In the genomic region with DNA sequence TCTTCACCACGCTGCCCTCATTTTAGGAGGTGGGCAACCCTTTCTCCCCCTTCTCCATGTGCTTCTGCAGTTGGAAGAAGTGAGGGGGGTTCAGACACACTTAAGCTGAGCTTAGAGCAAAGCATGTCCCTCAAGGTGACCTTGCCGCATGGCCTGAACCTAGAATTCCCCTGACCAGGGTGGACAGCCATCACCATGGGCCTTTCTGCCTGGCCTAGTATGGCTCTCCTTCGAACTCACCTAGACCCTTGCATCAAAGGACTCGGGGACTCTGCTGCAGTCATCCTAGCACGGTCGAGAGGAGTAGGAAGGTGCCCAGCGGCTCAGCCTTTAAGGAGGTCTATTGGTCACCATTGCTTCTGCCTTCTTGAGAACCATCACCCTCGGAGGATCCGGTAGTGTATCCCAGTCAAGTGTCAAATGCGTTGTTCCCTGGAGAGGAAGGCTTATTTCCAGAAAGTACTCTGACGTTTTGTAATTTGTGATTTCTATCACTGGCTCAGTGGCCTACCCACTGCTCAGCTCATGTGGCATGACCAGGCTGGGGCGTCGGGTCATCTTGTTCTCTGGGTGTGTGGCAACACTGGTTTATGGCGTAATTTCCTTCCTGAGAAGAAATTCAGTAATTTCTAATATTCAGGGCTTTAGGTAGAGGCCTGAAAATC, we compare ENCODE assay signal across 16 cellular contexts. TPM values are rescaled to one million over a fixed set of nuclear protein-coding genes. Genes with fewer than 3 reads are reported as not detected.
A peak's percentile ranks its signal among the peaks of the same experiment; 100 is the strongest.
DNase-seq lines count a peak whose midpoint lies in the region; ATAC-seq and TF ChIP-seq lines count a peak whose summit lies in the region.
"Had no signal": no experiment of that assay in that cellular context is flagged by ENCODE, and none has a peak within 500 bp of the region (broad histone marks: within the 10 kb centered on the region; RNA-seq: fewer than 3 reads in every experiment).

KCNE1 (minus strand) TSS at position 424 of the 665 bp plus-strand sequence. CDS start 62,576 bp downstream, outside the sequence.

- H3K4me3 ChIP-seq in RWPE2 (ENCODE audit: severe bottlenecking): no peak within 1 kb of the TSS
- no peak within 1 kb of the TSS for H3K4me3 ChIP-seq in foreskin fibroblast (ENCODE audit: low read depth in 1 of 2, low read length in 2 of 2)
- peak within 1 kb of the TSS; percentile 71 to 75 for H3K4me3 ChIP-seq in neutrophil (ENCODE audit: low read depth in 1 of 2, low read length in 1 of 2)
- H3K4me3 ChIP-seq in endodermal cell (ENCODE audit: low read length): no peak within 1 kb of the TSS
- H3K4me3 ChIP-seq: cardiac muscle cell had no signal

- H3K36me3 Mint-ChIP-seq in endodermal cell (ENCODE audit: low read depth): no peaks in the 10 kb centered on the region
- no peaks in the 10 kb centered on the region for H3K36me3 Mint-ChIP-seq in activated CD4-positive, alpha-beta T cell treated with anti-CD3 and anti-CD28 coated beads, Interleukin-2, amount 10 ng/mL, durations not matched to agents 24 days and 14 days (ENCODE audit: low read depth)

- whole genome bisulfite sequencing in endodermal cell (ENCODE audit: insufficient coverage in 1 of 2, insufficient read length in 1 of 2), 2 experiments: 91 to 92% methylated on average over 13 to 14 of the region's 14 CpGs

- no peak within 1 kb of the TSS for H3K4me3 Mint-ChIP-seq in endodermal cell
- H3K4me3 Mint-ChIP-seq in activated CD4-positive, alpha-beta T cell treated with anti-CD3 and anti-CD28 coated beads, Interleukin-2, amount 10 ng/mL, durations not matched to agents 24 days and 14 days: no peak within 1 kb of the TSS
- H3K4me3 Mint-ChIP-seq: activated T-helper 1 cell treated with anti-CD3 and anti-CD28 coated beads, Interleukin-12 subunit alpha, Interleukin-12 subunit beta, Interleukin-2, Interleukin-4 antibody, amounts not matched to agents 30 ng/mL and 10 ng/mL and 1 ng/mL, durations not matched to agents 14 hours and 24 hours and 36 hours; nephron had no signal

- no peaks in the 10 kb centered on the region for H3K27me3 ChIP-seq in RWPE2 (ENCODE audit: insufficient read depth, poor library complexity, severe bottlenecking)
- no peaks in the 10 kb centered on the region for H3K27me3 ChIP-seq in neutrophil
- peaks cover 9% of the 10 kb centered on the region for H3K27me3 ChIP-seq in endodermal cell (ENCODE audit: control insufficient read depth, insufficient read depth, low read length, poor library complexity, severe bottlenecking)
- H3K27me3 ChIP-seq: cardiac muscle cell had no signal

- no peak within 1 kb of the TSS for H3K27ac Mint-ChIP-seq in endodermal cell
- no peak within 1 kb of the TSS for H3K27ac Mint-ChIP-seq in activated CD4-positive, alpha-beta T cell treated with anti-CD3 and anti-CD28 coated beads, Interleukin-2, amount 10 ng/mL, durations not matched to agents 24 days and 14 days
- H3K27ac Mint-ChIP-seq: activated T-helper 1 cell treated with anti-CD3 and anti-CD28 coated beads, Interleukin-12 subunit alpha, Interleukin-12 subunit beta, Interleukin-2, Interleukin-4 antibody, amounts not matched to agents 30 ng/mL and 10 ng/mL and 1 ng/mL, durations not matched to agents 14 hours and 24 hours and 36 hours; nephron had no signal

- H3K4me1 Mint-ChIP-seq in endodermal cell: no peaks in the 10 kb centered on the region
- H3K4me1 Mint-ChIP-seq in activated CD4-positive, alpha-beta T cell treated with anti-CD3 and anti-CD28 coated beads, Interleukin-2, amount 10 ng/mL, durations not matched to agents 24 days and 14 days: peaks cover 4% of the 10 kb centered on the region
- H3K4me1 Mint-ChIP-seq: nephron had no signal

- no peak within 1 kb of the TSS for H3K9ac ChIP-seq in endodermal cell (ENCODE audit: extremely low read depth, low read length, poor library complexity, severe bottlenecking)

- no peak within 1 kb of the TSS for H3K27ac ChIP-seq in RWPE2 (ENCODE audit: poor library complexity, severe bottlenecking)
- peak within 1 kb of the TSS; percentile 92 for H3K27ac ChIP-seq in neutrophil
- no peak within 1 kb of the TSS for H3K27ac ChIP-seq in endodermal cell (ENCODE audit: low read depth, low read length)
- H3K27ac ChIP-seq: cardiac muscle cell had no signal

- H3K27me3 Mint-ChIP-seq in endodermal cell (ENCODE audit: insufficient read depth): peaks cover 8% of the 10 kb centered on the region
- H3K27me3 Mint-ChIP-seq in activated CD4-positive, alpha-beta T cell treated with anti-CD3 and anti-CD28 coated beads, Interleukin-2, amount 10 ng/mL, durations not matched to agents 24 days and 14 days: no peaks in the 10 kb centered on the region

- intact Hi-C loops in activated CD4-positive, alpha-beta T cell treated with anti-CD3 and anti-CD28 coated beads, Interleukin-2, amount 10 ng/mL, durations not matched to agents 24 days and 14 days (cut with micrococcal nuclease): no loop called here

- ATAC-seq in RWPE2 (ENCODE audit: low read depth): peak; percentile 54; the same call in 1 of the 3 replicates
- no peak for ATAC-seq in HG03520 (IDR thresholded peaks at IDR 0.05; ENCODE audit: unreplicated experiment)

- H3K9me3 Mint-ChIP-seq in endodermal cell: no peaks in the 10 kb centered on the region
- no peaks in the 10 kb centered on the region for H3K9me3 Mint-ChIP-seq in activated CD4-positive, alpha-beta T cell treated with anti-CD3 and anti-CD28 coated beads, Interleukin-2, amount 10 ng/mL, durations not matched to agents 24 days and 14 days
- H3K9me3 Mint-ChIP-seq: activated T-helper 1 cell treated with anti-CD3 and anti-CD28 coated beads, Interleukin-12 subunit alpha, Interleukin-12 subunit beta, Interleukin-2, Interleukin-4 antibody, amounts not matched to agents 30 ng/mL and 10 ng/mL and 1 ng/mL, durations not matched to agents 14 hours and 24 hours and 36 hours; nephron had no signal

- no peaks in the 10 kb centered on the region for H3K9me3 ChIP-seq in RWPE2 (ENCODE audit: severe bottlenecking)
- no peaks in the 10 kb centered on the region for H3K9me3 ChIP-seq in neutrophil
- H3K9me3 ChIP-seq in endodermal cell (ENCODE audit: control insufficient read depth, low read length): no peaks in the 10 kb centered on the region

- DNase-seq in AML-193 (lab: John Stamatoyannopoulos, UW): peak; percentile 81 to 89
- no peak for DNase-seq in RWPE2 (ENCODE audit: low spot score)
- peak; percentile 57 to 72 for DNase-seq in foreskin fibroblast
- no peak for DNase-seq in endodermal cell
- no peak for DNase-seq in NCI-H1417 treated with DMSO at 0.1 percent for 48 hours (lab: John Stamatoyannopoulos, UW)
- no peak for DNase-seq in activated CD4-positive, alpha-beta T cell treated with anti-CD3 and anti-CD28 coated beads, Interleukin-2, amount 10 ng/mL, durations not matched to agents 24 days and 14 days
- DNase-seq: activated CD4-positive, alpha-beta T cell treated with anti-CD3 and anti-CD28 coated beads for 48 hours; erythroblast; NCI-H2029; stimulated activated CD8-positive, alpha-beta memory T cell treated with anti-CD3 and anti-CD28 coated beads, Interleukin-4, amount 100 ng/mL, for 48 hours had no signal

- H3K36me3 ChIP-seq in RWPE2 (ENCODE audit: low read depth) (no peaks in the 10 kb centered on the region; the same call in 1 of the 2 replicates), neutrophil (peaks cover 32% of the 10 kb centered on the region), endodermal cell (ENCODE audit: control insufficient read depth, insufficient read depth, low read length) (no peaks in the 10 kb centered on the region)
- H3K36me3 ChIP-seq: cardiac muscle cell had no signal

- H3K4me1 ChIP-seq in RWPE2 (ENCODE audit: insufficient read depth, poor library complexity, severe bottlenecking): no peaks in the 10 kb centered on the region
- peaks cover 83 to 89% of the 10 kb centered on the region in 2 experiments for H3K4me1 ChIP-seq in neutrophil (ENCODE audit: control insufficient read depth in 1 of 2, insufficient read depth in 1 of 2, low read depth in 1 of 2, low read length in 1 of 2)
- no peaks in the 10 kb centered on the region for H3K4me1 ChIP-seq in endodermal cell (ENCODE audit: control insufficient read depth, insufficient read depth, low read length)

- no peak for TF ChIP-seq CTCF in RWPE2 (IDR thresholded peaks at IDR 0.05; ENCODE audit: poor library complexity, severe bottlenecking)
- TF ChIP-seq CTCF in foreskin fibroblast (IDR thresholded peaks at IDR 0.05; ENCODE audit: low read depth, low read length): no peak
- peak; percentile 17 for TF ChIP-seq CTCF in neutrophil (IDR thresholded peaks at IDR 0.05)
- TF ChIP-seq CTCF in endodermal cell (conservative IDR thresholded peaks at IDR 0.05): no peak

RNA-seq across cellular contexts. Expression of gene KCNE1, which starts in this region (rescaled TPM):
- total RNA-seq in endodermal cell: under 1 TPM in 1 of 2 donors, not detected in 1; 0.24 TPM
- polyA plus RNA-seq in endodermal cell (2013, experiment 1 of 2): 0.14 TPM
- polyA plus RNA-seq in endodermal cell (2013, experiment 2 of 2): 0.25 TPM
- total RNA-seq in activated CD4-positive, alpha-beta T cell treated with anti-CD3 and anti-CD28 coated beads, Interleukin-2, amount 10 ng/mL, durations not matched to agents 24 days and 14 days: 0.28 TPM in 1 of 2 replicates, not detected in the other
- total RNA-seq: H4 had no signal

Comparison
In these comparisons a context has a peak if more than half of its experiments do, and no peak if none do; other contexts are left out.
1. DNase-seq: peak in AML-193 (2 of 2) and foreskin fibroblast (2 of 2); none in RWPE2 (single experiment), endodermal cell (single experiment), NCI-H1417 treated with DMSO at 0.1 percent for 48 hours (single experiment) and activated CD4-positive, alpha-beta T cell treated with anti-CD3 and anti-CD28 coated beads, Interleukin-2, amount 10 ng/mL, durations not matched to agents 24 days and 14 days (single experiment).
2. H3K4me3 ChIP-seq: peak in neutrophil (2 of 2); none in RWPE2 (single experiment), foreskin fibroblast (0 of 2) and endodermal cell (single experiment).